ENCODE assay signal across 1 cellular context in genomic region chr7:93142127-93142526, GRCh38.
TF ChIP-seq lines count a peak whose summit lies in the region.

No MANE protein-coding gene starts in this region.

TF ChIP-seq in SK-N-SH treated with all-trans-retinoic acid at 6 μM for 48 hours, 23 proteins besides CTCF, POLR2A, EP300 and RAD21 (continued from another document):
- TF ChIP-seq TSHZ2 (CRISPR knock-in tag; IDR thresholded peaks at IDR 0.05) = no peak
- no peak for TF ChIP-seq OSR1 (CRISPR knock-in tag; IDR thresholded peaks at IDR 0.05)
- TF ChIP-seq ISL1 (CRISPR knock-in tag; IDR thresholded peaks at IDR 0.05) = no peak
- TF ChIP-seq CREB5 (CRISPR knock-in tag; IDR thresholded peaks at IDR 0.05; ENCODE audit: low read depth) = no peak
- TF ChIP-seq TCF4 (CRISPR knock-in tag; IDR thresholded peaks at IDR 0.05; ENCODE audit: borderline replicate concordance) = no peak
- no peak for TF ChIP-seq ZNF565 (CRISPR knock-in tag; conservative IDR thresholded peaks at IDR 0.05; ENCODE audit: low read depth)
- no peak for TF ChIP-seq POU6F1 (CRISPR knock-in tag; IDR thresholded peaks at IDR 0.05; ENCODE audit: borderline replicate concordance, low read depth)
- TF ChIP-seq PATZ1 (CRISPR knock-in tag; IDR thresholded peaks at IDR 0.05; ENCODE audit: borderline replicate concordance) = no peak
